Comparison of ENCODE assay signal across 13 cellular contexts in the genomic region with DNA sequence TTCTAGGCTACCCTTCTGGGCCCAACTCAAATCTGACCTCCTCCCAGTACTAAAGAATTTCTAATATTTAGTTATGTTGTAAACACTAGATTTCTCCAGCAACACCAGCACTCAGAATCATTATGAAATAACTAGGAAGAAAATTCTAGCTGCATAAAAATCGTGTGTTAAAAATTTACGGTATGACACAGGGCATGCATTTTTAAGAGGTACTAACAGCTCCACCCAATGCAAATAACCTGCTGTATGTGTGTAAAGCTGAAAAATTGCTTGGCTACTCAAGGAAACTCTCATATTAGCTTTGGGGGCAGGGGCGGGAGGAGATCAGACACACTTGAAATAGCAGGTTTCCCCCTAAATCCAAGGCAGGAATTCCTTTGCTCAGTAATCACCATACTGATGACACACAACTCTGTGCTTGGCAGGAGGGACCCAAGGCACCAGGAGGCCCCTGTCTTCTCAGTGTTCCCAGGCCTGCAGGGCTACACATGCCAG. TPM values are rescaled to one million over a fixed set of nuclear protein-coding genes. Genes with fewer than 3 reads are reported as not detected.
A peak's percentile ranks its signal among the peaks of the same experiment; 100 is the strongest.
DNase-seq lines count a peak whose midpoint lies in the region; ATAC-seq and TF ChIP-seq lines count a peak whose summit lies in the region.
"Had no signal": no experiment of that assay in that cellular context is flagged by ENCODE, and none has a peak within 500 bp of the region (broad histone marks: within the 10 kb centered on the region; RNA-seq: fewer than 3 reads in every experiment).

No MANE protein-coding gene starts in this region.

- in situ Hi-C loops in IMR-90 (cut with MboI; ENCODE audit: low sequenced_read_pairs) (no loop called here), ACHN (cut with HindIII; ENCODE audit: low pct_ligation_motif_present, low pct_unique_long_range_greater_than_20kb, low sequenced_read_pairs) (no loop called here)

- peaks cover 15% of the 10 kb centered on the region for H3K36me3 Mint-ChIP-seq in endothelial cell (ENCODE audit: low read depth, unreplicated experiment)
- peaks cover 6 to 36% (median 15%) of the 10 kb centered on the region in 5 donors for H3K36me3 Mint-ChIP-seq in naive thymus-derived CD4-positive, alpha-beta T cell

- intact Hi-C loops in IMR-90 (cut with micrococcal nuclease), result no loop called here
- intact Hi-C loops in naive thymus-derived CD4-positive, alpha-beta T cell (cut with micrococcal nuclease), result loop anchor here in 1 of 2 donors (2.0 kb wide), 1 partner anchor 27 kb away; the partner anchor contains the start of gene MACROH2A1

- dilution Hi-C loops in IMR-90 (cut with HindIII; ENCODE audit: low sequenced_read_pairs, unreplicated experiment), result no loop called here

- H3K4ac ChIP-seq in IMR-90 (ENCODE audit: low read depth, low read length), result peak overlapping the region; percentile 47

- peaks cover 12% of the 10 kb centered on the region for H3K4me1 Mint-ChIP-seq in endothelial cell (ENCODE audit: unreplicated experiment)
- H3K4me1 Mint-ChIP-seq in naive thymus-derived CD4-positive, alpha-beta T cell, result peaks cover 26 to 62% (median 38%) of the 10 kb centered on the region in 7 donors

- H3K4me2 ChIP-seq in BLaER1 (peak overlapping the region; percentile 91), IMR-90 (ENCODE audit: low read depth, low read length) (peak overlapping the region; percentile 59)

- 0 out of 3 replicates have a peak overlapping the region, but pooled peaks have one; percentile 0 for H2BK15ac ChIP-seq in IMR-90 (ENCODE audit: low read depth, low read length)

- peaks cover 2% of the 10 kb centered on the region for H3K27me3 Mint-ChIP-seq in endothelial cell (ENCODE audit: unreplicated experiment)
- no peaks in the 10 kb centered on the region for H3K27me3 Mint-ChIP-seq in naive thymus-derived CD4-positive, alpha-beta T cell

- H4K20me1 ChIP-seq in BLaER1, result peaks cover 91% of the 10 kb centered on the region
- H4K20me1 ChIP-seq in IMR-90 (ENCODE audit: insufficient read depth, low read length), result peaks cover 36% of the 10 kb centered on the region

- no peaks in the 10 kb centered on the region for H3K27me3 ChIP-seq in BLaER1
- no peaks in the 10 kb centered on the region for H3K27me3 ChIP-seq in IMR-90 (ENCODE audit: control insufficient read depth, insufficient read depth, low read length)
- no peaks in the 10 kb centered on the region for H3K27me3 ChIP-seq in naive thymus-derived CD4-positive, alpha-beta T cell (ENCODE audit: control insufficient read depth in 2 of 2, insufficient read depth in 2 of 2, low read length in 2 of 2)
- H3K27me3 ChIP-seq: right atrium auricular region, stomach had no signal

- H3K9ac ChIP-seq in BLaER1 (no peak overlapping the region), IMR-90 (ENCODE audit: low read depth, low read length) (no peak overlapping the region)

- WGBS in IMR-90 (ENCODE audit: extremely low coverage in 2 of 2, insufficient read length in 1 of 2), 2 experiments, result no CpG with 5 or more reads among the region's 3 CpGs

- H4K5ac ChIP-seq in IMR-90 (ENCODE audit: low read depth, low read length), result no peak overlapping the region

- no TSS peak for BruUV-seq in IMR-90 (replicated peaks; lab: Mats Ljungman, UMichigan)

- H4K91ac ChIP-seq in IMR-90 (ENCODE audit: insufficient read depth, low read depth, low read length), result 0 out of 2 replicates have a peak overlapping the region, but pooled peaks have one; percentile 72

- no peaks in the 10 kb centered on the region for H3K9me3 Mint-ChIP-seq in endothelial cell (ENCODE audit: unreplicated experiment)
- no peaks in the 10 kb centered on the region for H3K9me3 Mint-ChIP-seq in naive thymus-derived CD4-positive, alpha-beta T cell

- H3K36me3 ChIP-seq in BLaER1, result peaks cover 100% of the 10 kb centered on the region
- H3K36me3 ChIP-seq in IMR-90 (ENCODE audit: control insufficient read depth, insufficient read depth, low read length), result peaks cover 39% of the 10 kb centered on the region
- H3K36me3 ChIP-seq in naive thymus-derived CD4-positive, alpha-beta T cell (ENCODE audit: control insufficient read depth in 2 of 3, insufficient read depth in 3 of 3, low read length in 3 of 3), result peaks cover 3 to 61% (median 25%) of the 10 kb centered on the region in 3 experiments

- H2AFZ ChIP-seq in IMR-90 (replicated peaks; ENCODE audit: low read length, poor library complexity), result no peak overlapping the region

- ATAC-seq in IMR-90 (ENCODE audit: low read depth) (peak; percentile 64), GM19324 (IDR thresholded peaks at IDR 0.05; ENCODE audit: low FRiP score, unreplicated experiment) (no peak)
- no peak for ATAC-seq in naive thymus-derived CD4-positive, alpha-beta T cell
- ATAC-seq: Panc1 had no signal

- no peak overlapping the region; a peak in 1 of 4 replicates for H4K8ac ChIP-seq in IMR-90 (ENCODE audit: low read depth in 2 of 2, low read length in 2 of 2)

- H2BK120ac ChIP-seq in IMR-90 (ENCODE audit: low read depth, low read length), result peak overlapping the region; percentile 10

- peak; percentile 74 for DNase-seq in IMR-90
- no peak for DNase-seq in endothelial cell (ENCODE audit: low spot score)
- no peak for DNase-seq in naive thymus-derived CD4-positive, alpha-beta T cell
- DNase-seq in anterior cingulate cortex (lab: John Stamatoyannopoulos, UW), result no peak
- no peak for DNase-seq in ACHN
- DNase-seq in SIG-M5 (lab: John Stamatoyannopoulos, UW), result no peak
- DNase-seq: NCI-H1092, NCI-H510A treated with DMSO at 0.1 percent for 48 hours, stomach had no signal

- CTCF ChIA-PET in IMR-90 (lab: Yijun Ruan, JAX), result interaction anchor here (0.6 to 0.9 kb wide), 2 partner anchors 54 to 464 kb away, joined by 3 read pairs; no protein-coding TSS in a partner anchor
- CTCF ChIA-PET in naive thymus-derived CD4-positive, alpha-beta T cell (lab: Charles Lee), result no interaction called here

- TF ChIP-seq POLR2A in IMR-90 (IDR thresholded peaks at IDR 0.05; ENCODE audit: low read depth, low read length), result no peak

- peak overlapping the region; percentile 79 for H3K27ac ChIP-seq in BLaER1
- H3K27ac ChIP-seq in IMR-90 (ENCODE audit: insufficient read depth, low read length), result peak overlapping the region; percentile 69; the same call in 1 of the 2 replicates
- H3K27ac ChIP-seq in naive thymus-derived CD4-positive, alpha-beta T cell (ENCODE audit: low read depth, low read length), result no peak overlapping the region

- H3K9me3 ChIP-seq in BLaER1 (no peaks in the 10 kb centered on the region), IMR-90 (ENCODE audit: control insufficient read depth, insufficient read depth, low read length) (no peaks in the 10 kb centered on the region)
- no peaks in the 10 kb centered on the region for H3K9me3 ChIP-seq in naive thymus-derived CD4-positive, alpha-beta T cell (ENCODE audit: control insufficient read depth in 2 of 3, low read length in 3 of 3)
- H3K9me3 ChIP-seq: right atrium auricular region, stomach had no signal

- H3K4me3 Mint-ChIP-seq in endothelial cell (ENCODE audit: unreplicated experiment), result peak overlapping the region; percentile 47
- H3K4me3 Mint-ChIP-seq in naive thymus-derived CD4-positive, alpha-beta T cell, result peak overlapping the region in 1 of 10 donors; percentile 58

- peak overlapping the region; percentile 30; the same call in 1 of the 2 replicates for H3K18ac ChIP-seq in IMR-90 (ENCODE audit: low read depth, low read length)

- no peak overlapping the region for H3K56ac ChIP-seq in IMR-90 (ENCODE audit: extremely low read depth, insufficient read depth, low read length)

- H3K23ac ChIP-seq in IMR-90 (ENCODE audit: low read depth, low read length), result peak overlapping the region; percentile 44; the same call in 1 of the 2 replicates

- TF ChIP-seq CTCF in IMR-90 (conservative IDR thresholded peaks at IDR 0.05; ENCODE audit: low read depth, low read length) (no peak), endothelial cell (IDR thresholded peaks at IDR 0.05; ENCODE audit: unreplicated experiment) (no peak)

- H3K79me1 ChIP-seq in IMR-90 (ENCODE audit: low read depth in 1 of 2, low read length in 2 of 2), result peaks cover 64 to 92% of the 10 kb centered on the region in 2 experiments

- no peak overlapping the region for H3K4me3 ChIP-seq in BLaER1
- no peak overlapping the region for H3K4me3 ChIP-seq in IMR-90 (ENCODE audit: insufficient read depth, low read depth, low read length)
- no peak overlapping the region for H3K4me3 ChIP-seq in naive thymus-derived CD4-positive, alpha-beta T cell (ENCODE audit: low read length)
- H3K4me3 ChIP-seq: right atrium auricular region, stomach had no signal

- H3K27ac Mint-ChIP-seq in endothelial cell (ENCODE audit: unreplicated experiment), result peak overlapping the region; percentile 36
- H3K27ac Mint-ChIP-seq in naive thymus-derived CD4-positive, alpha-beta T cell, result peak overlapping the region in 5 of 9 donors; percentile 11 to 88 (median 15)

- no peak overlapping the region for H2AK9ac ChIP-seq in IMR-90 (replicated peaks; ENCODE audit: low read depth, low read length, poor library complexity)

- peaks cover 60% of the 10 kb centered on the region for H3K9me1 ChIP-seq in IMR-90 (ENCODE audit: insufficient read depth, low read length)

- no peak for TF ChIP-seq RAD21 in IMR-90 (IDR thresholded peaks at IDR 0.05; ENCODE audit: low read length)

- H3K4me1 ChIP-seq in BLaER1 (peaks cover 52% of the 10 kb centered on the region), IMR-90 (ENCODE audit: control insufficient read depth, insufficient read depth, low read length) (peaks cover 50% of the 10 kb centered on the region)
- H3K4me1 ChIP-seq in naive thymus-derived CD4-positive, alpha-beta T cell (ENCODE audit: control insufficient read depth in 2 of 2, insufficient read depth in 2 of 2, low read length in 2 of 2), result peaks cover 0 to 14% of the 10 kb centered on the region in 2 donors

- peak overlapping the region; percentile 40 for H2BK5ac ChIP-seq in IMR-90 (ENCODE audit: low read depth, low read length, poor library complexity, severe bottlenecking)

- H2BK20ac ChIP-seq in IMR-90 (ENCODE audit: low read depth, low read length), result peak overlapping the region; percentile 8; the same call in 1 of the 2 replicates

- H3K14ac ChIP-seq in IMR-90 (replicated peaks; ENCODE audit: low read depth, low read length), result no peak overlapping the region

- POLR2A ChIA-PET in IMR-90 (lab: Charles Lee; ENCODE audit: unreplicated experiment), result no interaction called here
- POLR2A ChIA-PET in naive thymus-derived CD4-positive, alpha-beta T cell (lab: Charles Lee), result no interaction called here

- H2AK5ac ChIP-seq in IMR-90 (ENCODE audit: low read depth, low read length), result peak overlapping the region; percentile 76; the same call in 1 of the 2 replicates

TF ChIP-seq in IMR-90, 13 proteins besides CTCF, POLR2A, EP300 and RAD21 (continues in another document):
- TF ChIP-seq MXI1 (IDR thresholded peaks at IDR 0.05; ENCODE audit: borderline replicate concordance, low read depth, low read length), result no peak
- TF ChIP-seq RCOR1 (IDR thresholded peaks at IDR 0.05; ENCODE audit: insufficient replicate concordance, low read length), result no peak
- TF ChIP-seq NFE2L2 (IDR thresholded peaks at IDR 0.05; ENCODE audit: low read depth, low read length), result no peak

RNA-seq across cellular contexts. Expression of gene MACROH2A1, which starts 27.2 kb away (rescaled TPM):
- 126 and 141 TPM in 2 replicates for total RNA-seq in IMR-90 (2012; rRNA removed)
- polyA plus RNA-seq in IMR-90 (2012; rRNA removed), result 122 and 132 TPM in 2 replicates
- 111 and 126 TPM in 2 replicates for polyA plus RNA-seq in IMR-90 (2012; cell fraction: cytosol; rRNA removed)
- 211 and 389 TPM in 2 replicates for polyA plus RNA-seq in IMR-90 (2012; cell fraction: nucleus; rRNA removed; ENCODE audit: low replicate concordance)
- 181 TPM for total RNA-seq in endothelial cell (ENCODE audit: unreplicated experiment)
- 100 to 1,000 TPM; 109 to 288 (median 140) TPM for total RNA-seq in naive thymus-derived CD4-positive, alpha-beta T cell
- polyA plus RNA-seq in naive thymus-derived CD4-positive, alpha-beta T cell, result 100 to 1,000 TPM; 123 to 133 TPM
